10 cellular contexts compared by ENCODE assay signal in genomic region chr18:9736942-9737813, GRCh38. TPM values are rescaled to one million over a fixed set of nuclear protein-coding genes. Genes with fewer than 3 reads are reported as not detected.
A peak's percentile ranks its signal among the peaks of the same experiment; 100 is the strongest.
DNase-seq lines count a peak whose midpoint lies in the region; ATAC-seq and TF ChIP-seq lines count a peak whose summit lies in the region.
"Had no signal": no experiment of that assay in that cellular context is flagged by ENCODE, and none has a peak within 500 bp of the region (broad histone marks: within the 10 kb centered on the region; RNA-seq: fewer than 3 reads in every experiment).

No MANE protein-coding gene starts in this region.

- intact Hi-C loops in activated naive CD4-positive, alpha-beta T cell treated with anti-CD3 and anti-CD28 coated beads for 36 hours (cut with micrococcal nuclease) = no loop called here

- H3K4me3 Mint-ChIP-seq in activated naive CD4-positive, alpha-beta T cell treated with anti-CD3 and anti-CD28 coated beads for 36 hours = no peak overlapping the region
- H3K4me3 Mint-ChIP-seq: IgD-negative memory B cell; naive thymus-derived CD8-positive, alpha-beta T cell had no signal

- peaks cover 3% of the 10 kb centered on the region for H3K4me1 Mint-ChIP-seq in activated naive CD4-positive, alpha-beta T cell treated with anti-CD3 and anti-CD28 coated beads for 36 hours (ENCODE audit: low read depth)

- ATAC-seq in GM18873 (IDR thresholded peaks at IDR 0.05; ENCODE audit: low FRiP score, unreplicated experiment) = no peak
- ATAC-seq: naive thymus-derived CD8-positive, alpha-beta T cell had no signal

- no peaks in the 10 kb centered on the region for H3K36me3 Mint-ChIP-seq in activated naive CD4-positive, alpha-beta T cell treated with anti-CD3 and anti-CD28 coated beads for 36 hours (ENCODE audit: low read depth)
- H3K36me3 Mint-ChIP-seq: naive thymus-derived CD8-positive, alpha-beta T cell had no signal

- peaks cover 20% of the 10 kb centered on the region for H3K27me3 Mint-ChIP-seq in activated naive CD4-positive, alpha-beta T cell treated with anti-CD3 and anti-CD28 coated beads for 36 hours (ENCODE audit: low read depth)
- H3K27me3 Mint-ChIP-seq: IgD-negative memory B cell had no signal

- H3K9me3 Mint-ChIP-seq in activated naive CD4-positive, alpha-beta T cell treated with anti-CD3 and anti-CD28 coated beads for 36 hours = no peaks in the 10 kb centered on the region
- H3K9me3 Mint-ChIP-seq: IgD-negative memory B cell; naive thymus-derived CD8-positive, alpha-beta T cell had no signal

- TF ChIP-seq CTCF in AG09319 (IDR thresholded peaks at IDR 0.05; ENCODE audit: low read depth, low read length) = no peak

- DNase-seq in AG09319 (ENCODE audit: extremely low read depth, low read depth) (peak; percentile 14), RPMI7951 (ENCODE audit: low read depth) (peak; percentile 59), glomerular visceral epithelial cell (ENCODE audit: extremely low spot score) (peak; percentile 33), putamen (ENCODE audit: low spot score) (no peak)
- DNase-seq in activated naive CD4-positive, alpha-beta T cell treated with Interleukin-2 at 50 U/mL for 16 hours = no peak
- no peak for DNase-seq in activated naive CD4-positive, alpha-beta T cell treated with anti-CD3 and anti-CD28 coated beads for 36 hours
- DNase-seq: naive thymus-derived CD8-positive, alpha-beta T cell had no signal

- TF ChIP-seq EP300 in Ishikawa (IDR thresholded peaks at IDR 0.05; ENCODE audit: borderline replicate concordance) = peak; percentile 61

- CTCF ChIA-PET in activated naive CD4-positive, alpha-beta T cell treated with anti-CD3 and anti-CD28 coated beads for 36 hours (lab: Charles Lee) = no interaction called here

- TF ChIP-seq RAD21 in Ishikawa (IDR thresholded peaks at IDR 0.05; ENCODE audit: low read depth) = no peak

- H3K27ac Mint-ChIP-seq in activated naive CD4-positive, alpha-beta T cell treated with anti-CD3 and anti-CD28 coated beads for 36 hours = no peak overlapping the region
- H3K27ac Mint-ChIP-seq: IgD-negative memory B cell; naive thymus-derived CD8-positive, alpha-beta T cell had no signal

TF ChIP-seq in Ishikawa, 13 proteins besides CTCF, POLR2A, EP300 and RAD21:
- TF ChIP-seq ZBTB7A (IDR thresholded peaks at IDR 0.05; ENCODE audit: low read depth) = no peak
- peak; percentile 76 for TF ChIP-seq TEAD4 (IDR thresholded peaks at IDR 0.05)
- TF ChIP-seq TCF12 (IDR thresholded peaks at IDR 0.05; ENCODE audit: low read depth) = peak; percentile 45; the same call in 1 of the 2 replicates
- TF ChIP-seq TAF1 (IDR thresholded peaks at IDR 0.05; ENCODE audit: low read depth) = no peak
- no peak for TF ChIP-seq FOXM1 (IDR thresholded peaks at IDR 0.05; ENCODE audit: borderline replicate concordance, low read depth)
- peak; percentile 59 for TF ChIP-seq NFIC (IDR thresholded peaks at IDR 0.05)

RNA-seq across cellular contexts. Expression of gene RAB31, which starts 29.1 kb away (rescaled TPM):
- total RNA-seq in RPMI7951 (2014; rRNA removed; shearing (Covaris generic)) = 34.2 and 41.7 TPM in 2 replicates
- under 1 TPM; 0.38 to 0.89 TPM for total RNA-seq in activated naive CD4-positive, alpha-beta T cell treated with anti-CD3 and anti-CD28 coated beads for 36 hours

Comparison
In these comparisons a context has a peak if more than half of its experiments do, and no peak if none do; other contexts are left out.
1. DNase-seq: peak in AG09319 (single experiment), RPMI7951 (single experiment) and glomerular visceral epithelial cell (single experiment); none in putamen (single experiment), activated naive CD4-positive, alpha-beta T cell treated with Interleukin-2 at 50 U/mL for 16 hours (single experiment) and activated naive CD4-positive, alpha-beta T cell treated with anti-CD3 and anti-CD28 coated beads for 36 hours (single experiment).
2. RNA of gene RAB31, which starts 29.1 kb away (total RNA-seq): 34.2 to 41.7 TPM in RPMI7951; 0.38 to 0.89 TPM in activated naive CD4-positive, alpha-beta T cell treated with anti-CD3 and anti-CD28 coated beads for 36 hours; every median in the first group is over 10 times any median in the second.